Comparison of ENCODE assay signal across 8 cellular contexts in the genomic region with DNA sequence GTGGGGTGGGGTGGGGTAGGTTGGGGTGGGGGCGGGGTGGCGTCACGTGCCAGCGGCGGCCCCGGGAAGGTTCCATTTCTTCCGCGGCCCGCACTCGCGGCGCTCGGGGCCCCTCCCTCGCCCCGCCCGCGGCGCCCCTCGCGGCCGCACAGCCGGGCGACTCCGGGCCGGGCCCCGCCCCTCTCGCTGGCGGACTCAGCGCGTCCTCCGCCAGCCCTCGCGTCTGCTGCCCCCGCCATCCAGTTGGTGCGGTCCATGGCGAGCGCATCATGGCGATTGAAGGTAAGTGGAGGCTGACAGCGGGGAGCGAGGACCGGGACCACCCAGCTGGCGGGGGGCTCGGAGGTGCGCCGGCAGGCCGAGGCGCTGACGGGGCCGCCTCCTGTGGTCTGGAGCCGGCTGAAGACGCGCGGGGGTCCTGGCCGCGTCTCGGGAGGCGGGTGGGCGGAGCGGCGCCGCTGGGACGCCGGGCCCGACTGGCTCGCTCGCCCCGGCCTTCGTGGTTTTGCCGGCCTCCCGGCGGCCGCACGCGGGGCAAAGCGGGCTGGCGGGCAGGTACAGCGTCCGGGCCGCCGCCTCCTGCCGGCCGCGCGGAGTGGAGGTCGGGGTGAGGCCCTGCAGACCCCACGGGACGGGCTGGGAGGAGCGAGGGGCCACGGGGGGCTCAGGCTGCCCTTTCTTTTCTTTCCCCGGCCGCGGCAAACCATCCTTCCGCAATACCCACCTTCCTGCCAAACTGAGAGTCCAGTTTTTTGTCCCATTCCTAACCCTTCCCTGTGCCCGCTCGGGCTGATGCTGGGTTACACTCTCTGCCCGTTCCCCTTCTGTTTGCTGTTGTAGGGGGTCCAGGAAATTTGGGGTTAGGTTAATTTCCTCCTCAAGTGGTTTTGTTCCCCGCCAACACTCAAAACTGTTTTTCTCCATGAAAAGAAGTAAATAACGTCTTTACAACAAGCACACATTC. TPM values are rescaled to one million over a fixed set of nuclear protein-coding genes. Genes with fewer than 3 reads are reported as not detected.
DNase-seq lines count a peak whose midpoint lies in the region.

TSS of gene SYT14 (plus strand) at position 222 of the 964 bp plus-strand sequence. CDS start at position 270, 48 bp downstream.

- DNase-seq in activated T-cell treated with anti-CD3 and anti-CD28 coated beads for 48 hours (ENCODE audit: low read depth) = peak; percentile 4
- no peak for DNase-seq in activated T-cell treated with anti-CD3 and anti-CD28 coated beads for 4 hours
- peak; percentile 81 to 82 for DNase-seq in NCI-H1930 (lab: John Stamatoyannopoulos, UW)
- DNase-seq in amniotic stem cell (lab: John Stamatoyannopoulos, UW) = peak; percentile 65
- DNase-seq in iPS-NIHi7 (ENCODE audit: extremely low spot score) = peak; percentile 84
- no peak for DNase-seq in activated effector memory CD4-positive, alpha-beta T cell treated with Interleukin-2 at 50 U/mL for 16 hours
- DNase-seq in stimulated activated CD4-positive, alpha-beta T cell treated with anti-CD3 and anti-CD28 coated beads, Interleukin-12 subunit alpha, Interleukin-12 subunit beta, amount 100 ng/mL, for 4 hours = no peak

- no peak within 1 kb of the TSS for H3K27ac ChIP-seq in temporal lobe (ENCODE audit: low read depth, low read length)

RNA-seq across cellular contexts. Expression of gene SYT14, which starts in this region (rescaled TPM):
- total RNA-seq in temporal lobe = 41.6 TPM

Comparison
In these comparisons a context has a peak if more than half of its experiments do, and no peak if none do; other contexts are left out.
1. DNase-seq: peak in activated T-cell treated with anti-CD3 and anti-CD28 coated beads for 48 hours (single experiment), NCI-H1930 (2 of 2), amniotic stem cell (single experiment) and iPS-NIHi7 (single experiment); none in activated T-cell treated with anti-CD3 and anti-CD28 coated beads for 4 hours (single experiment), activated effector memory CD4-positive, alpha-beta T cell treated with Interleukin-2 at 50 U/mL for 16 hours (single experiment) and stimulated activated CD4-positive, alpha-beta T cell treated with anti-CD3 and anti-CD28 coated beads, Interleukin-12 subunit alpha, Interleukin-12 subunit beta, amount 100 ng/mL, for 4 hours (single experiment).